Comparison of ENCODE assay signal across 16 cellular contexts in genomic region chr2:136126021-136126420, GRCh38. TPM values are rescaled to one million over a fixed set of nuclear protein-coding genes. Genes with fewer than 3 reads are reported as not detected.
DNase-seq lines count a peak whose midpoint lies in the region; ATAC-seq and TF ChIP-seq lines count a peak whose summit lies in the region.
"Had no signal": no experiment of that assay in that cellular context is flagged by ENCODE, and none has a peak within 500 bp of the region (broad histone marks: within the 10 kb centered on the region; RNA-seq: fewer than 3 reads in every experiment).

No MANE protein-coding gene starts in this region.

- peaks cover 3% of the 10 kb centered on the region for H3K36me3 Mint-ChIP-seq in IgD-negative memory B cell
- no peaks in the 10 kb centered on the region for H3K36me3 Mint-ChIP-seq in T-cell
- no peaks in the 10 kb centered on the region for H3K36me3 Mint-ChIP-seq in nephron progenitor cell (ENCODE audit: low read depth)
- no peaks in the 10 kb centered on the region for H3K36me3 Mint-ChIP-seq in stimulated activated effector memory CD8-positive, alpha-beta T cell treated with anti-CD3 and anti-CD28 coated beads, Interleukin-12 subunit alpha, Interleukin-12 subunit beta, amount 100 ng/mL, for 72 hours
- H3K36me3 Mint-ChIP-seq in HFFc6 (ENCODE audit: low read depth): no peaks in the 10 kb centered on the region

- H3K9me3 Mint-ChIP-seq in IgD-negative memory B cell: no peaks in the 10 kb centered on the region
- H3K9me3 Mint-ChIP-seq in T-cell: peaks cover 0 to 3% (median 0%) of the 10 kb centered on the region in 3 donors
- no peaks in the 10 kb centered on the region for H3K9me3 Mint-ChIP-seq in nephron progenitor cell
- H3K9me3 Mint-ChIP-seq in stimulated activated effector memory CD8-positive, alpha-beta T cell treated with anti-CD3 and anti-CD28 coated beads, Interleukin-12 subunit alpha, Interleukin-12 subunit beta, amount 100 ng/mL, for 72 hours: no peaks in the 10 kb centered on the region
- no peaks in the 10 kb centered on the region for H3K9me3 Mint-ChIP-seq in HFFc6
- H3K9me3 Mint-ChIP-seq: activated CD4-positive, alpha-beta T cell treated with anti-CD3 and anti-CD28 coated beads, Interleukin-2, amount 10 ng/mL, durations not matched to agents 24 days and 14 days had no signal

- peak; percentile 62 for DNase-seq in COLO668 (lab: John Stamatoyannopoulos, UW; ENCODE audit: unreplicated experiment)
- no peak for DNase-seq in T-cell
- no peak for DNase-seq in nephron progenitor cell
- no peak for DNase-seq in stimulated activated effector memory CD8-positive, alpha-beta T cell treated with anti-CD3 and anti-CD28 coated beads, Interleukin-12 subunit alpha, Interleukin-12 subunit beta, amount 100 ng/mL, for 72 hours (ENCODE audit: low spot score in 2 of 2)
- DNase-seq in HFFc6: no peak
- DNase-seq: activated CD4-positive, alpha-beta T cell treated with anti-CD3 and anti-CD28 coated beads, Interleukin-2, amount 10 ng/mL, durations not matched to agents 24 days and 14 days; cortex of kidney; HCEC 1CT; heart right ventricle; left colon; retina; T-helper 2 cell; uterus had no signal

- POLR2A ChIA-PET in T-cell (lab: Charles Lee): interaction anchor here (0.6 to 4.7 kb wide), 6 partner anchors 9 to 201 kb away, joined by 3 to 64 read pairs (median 3); no protein-coding TSS in a partner anchor

- CTCF ChIA-PET in T-cell (lab: Charles Lee): interaction anchor here in 1 of 2 donors (0.9 kb wide), 1 partner anchor 254 kb away, joined by 3 read pairs; no protein-coding TSS in a partner anchor

- H3K27me3 Mint-ChIP-seq in IgD-negative memory B cell: peaks cover 4% of the 10 kb centered on the region
- no peaks in the 10 kb centered on the region for H3K27me3 Mint-ChIP-seq in T-cell
- H3K27me3 Mint-ChIP-seq in nephron progenitor cell (ENCODE audit: low read depth, poor library complexity): peaks cover 11% of the 10 kb centered on the region
- H3K27me3 Mint-ChIP-seq in HFFc6 (ENCODE audit: insufficient read depth): peaks cover 12% of the 10 kb centered on the region

- TF ChIP-seq CTCF in nephron progenitor cell (IDR thresholded peaks at IDR 0.05) (no peak), HFFc6 (IDR thresholded peaks at IDR 0.05) (no peak)

- ATAC-seq in T-cell (replicated peaks in 1 of 4) (no peak), HG02678 (IDR thresholded peaks at IDR 0.05; ENCODE audit: unreplicated experiment) (no peak)
- no peak for ATAC-seq in stimulated activated effector memory CD8-positive, alpha-beta T cell treated with anti-CD3 and anti-CD28 coated beads, Interleukin-12 subunit alpha, Interleukin-12 subunit beta, amount 100 ng/mL, for 72 hours
- ATAC-seq: left colon had no signal

- H3K27ac Mint-ChIP-seq in IgD-negative memory B cell: peak overlapping the region in 2 of 3 donors; percentile 81 to 93
- H3K27ac Mint-ChIP-seq in T-cell: peak overlapping the region; percentile 96 to 97
- no peak overlapping the region for H3K27ac Mint-ChIP-seq in nephron progenitor cell
- no peak overlapping the region for H3K27ac Mint-ChIP-seq in stimulated activated effector memory CD8-positive, alpha-beta T cell treated with anti-CD3 and anti-CD28 coated beads, Interleukin-12 subunit alpha, Interleukin-12 subunit beta, amount 100 ng/mL, for 72 hours
- H3K27ac Mint-ChIP-seq in HFFc6: no peak overlapping the region
- H3K27ac Mint-ChIP-seq: activated CD4-positive, alpha-beta T cell treated with anti-CD3 and anti-CD28 coated beads, Interleukin-2, amount 10 ng/mL, durations not matched to agents 24 days and 14 days had no signal

- H3K4me3 Mint-ChIP-seq in IgD-negative memory B cell (peak overlapping the region in 2 of 4 donors; percentile 80), T-cell (peak overlapping the region; percentile 1 to 69 (median 53)), nephron progenitor cell (peak overlapping the region; percentile 35), HFFc6 (no peak overlapping the region)
- no peak overlapping the region for H3K4me3 Mint-ChIP-seq in stimulated activated effector memory CD8-positive, alpha-beta T cell treated with anti-CD3 and anti-CD28 coated beads, Interleukin-12 subunit alpha, Interleukin-12 subunit beta, amount 100 ng/mL, for 72 hours
- H3K4me3 Mint-ChIP-seq: activated CD4-positive, alpha-beta T cell treated with anti-CD3 and anti-CD28 coated beads, Interleukin-2, amount 10 ng/mL, durations not matched to agents 24 days and 14 days had no signal

- H3K4me1 Mint-ChIP-seq in IgD-negative memory B cell: peaks cover 49 to 83% (median 60%) of the 10 kb centered on the region in 3 donors
- H3K4me1 Mint-ChIP-seq in T-cell: peaks cover 97 to 99% (median 99%) of the 10 kb centered on the region in 3 donors
- peaks cover 87% of the 10 kb centered on the region for H3K4me1 Mint-ChIP-seq in nephron progenitor cell
- peaks cover 65% of the 10 kb centered on the region for H3K4me1 Mint-ChIP-seq in stimulated activated effector memory CD8-positive, alpha-beta T cell treated with anti-CD3 and anti-CD28 coated beads, Interleukin-12 subunit alpha, Interleukin-12 subunit beta, amount 100 ng/mL, for 72 hours
- no peaks in the 10 kb centered on the region; the same call in 1 of the 2 replicates for H3K4me1 Mint-ChIP-seq in HFFc6 (ENCODE audit: low read depth)

RNA-seq across cellular contexts. Expression of gene CXCR4, which starts 8.1 kb away (rescaled TPM):
- 862 TPM for polyA plus RNA-seq in IgD-negative memory B cell
- total RNA-seq in T-cell: 1,000 to 10,000 TPM in 2 of 5 donors, 100 to 1,000 TPM in 3; 274 to 1,514 (median 326) TPM
- total RNA-seq in HFFc6 (2021; fragmentation: NEBNext Ultra II Directional; extraction: Animal tissue kit (Norgen Biotek cat#: 25700)): not detected
- total RNA-seq: RPMI7951 had no signal

Comparison
In these comparisons a context has a peak if more than half of its experiments do, and no peak if none do; other contexts are left out.
1. H3K27ac Mint-ChIP-seq: peak in IgD-negative memory B cell (2 of 3) and T-cell (2 of 2); none in nephron progenitor cell (single experiment), stimulated activated effector memory CD8-positive, alpha-beta T cell treated with anti-CD3 and anti-CD28 coated beads, Interleukin-12 subunit alpha, Interleukin-12 subunit beta, amount 100 ng/mL, for 72 hours (single experiment) and HFFc6 (single experiment).
2. H3K4me3 Mint-ChIP-seq: peak in T-cell (3 of 3) and nephron progenitor cell (single experiment); none in stimulated activated effector memory CD8-positive, alpha-beta T cell treated with anti-CD3 and anti-CD28 coated beads, Interleukin-12 subunit alpha, Interleukin-12 subunit beta, amount 100 ng/mL, for 72 hours (single experiment) and HFFc6 (single experiment).
3. RNA of gene CXCR4, which starts 8.1 kb away (total RNA-seq): 274 to 1,514 TPM in T-cell; not detected in HFFc6; every median in the first group is over 100 times any median in the second.